ENCODE assay signal across 36 cellular contexts in genomic region chr12:20625531-20625930, GRCh38.
"Had no signal": no experiment of that assay in that cellular context is flagged by ENCODE, and none has a peak within 500 bp of the region (broad histone marks: within the 10 kb centered on the region; RNA-seq: fewer than 3 reads in every experiment).

No MANE protein-coding gene starts in this region.

- H3K27ac Mint-ChIP-seq: activated B cell treated with CpG ODN at 0.5 μM for 24 hours; activated CD4-positive, alpha-beta memory T cell treated with anti-CD3 and anti-CD28 coated beads for 36 hours; activated CD4-positive, alpha-beta T cell treated with anti-CD3 and anti-CD28 coated beads, Interleukin-2, amount 10 ng/mL, durations not matched to agents 24 days and 14 days; activated CD8-positive, alpha-beta T cell treated with anti-CD3 and anti-CD28 coated beads for 36 hours; activated naive CD4-positive, alpha-beta T cell treated with anti-CD3 and anti-CD28 coated beads for 36 hours; activated naive CD4-positive, alpha-beta T cell treated with anti-CD3 and anti-CD28 coated beads, Interleukin-2, amount 50 U/mL, for 72 hours; activated naive CD8-positive, alpha-beta T cell treated with anti-CD3 and anti-CD28 coated beads for 36 hours; activated T-cell treated with anti-CD3 and anti-CD28 coated beads, Interleukin-2, amount 50 U/mL, for 72 hours; activated T-helper 1 cell treated with anti-CD3 and anti-CD28 coated beads, Interleukin-12 subunit alpha, Interleukin-12 subunit beta, Interleukin-2, Interleukin-4 antibody, amounts not matched to agents 30 ng/mL and 10 ng/mL and 1 ng/mL, durations not matched to agents 14 hours and 24 hours and 36 hours; activated T-helper 17 cell treated with anti-CD3 and anti-CD28 coated beads, Interleukin-2, amount 50 U/mL, for 72 hours; brain; T-helper 1 cell treated with Interleukin-12 subunit alpha and Interleukin-12 subunit beta and Interleukin-4 antibody, amounts not matched to agents 30 μg/mL and 1 μg/mL, for 36 hours; T-helper 2 cell treated with Interferon-gamma antibody and Interleukin-4, amounts not matched to agents 5 μg/mL and 100 μg/mL, for 36 hours had no signal

- H3K36me3 Mint-ChIP-seq: activated CD4-positive, alpha-beta memory T cell treated with anti-CD3 and anti-CD28 coated beads for 36 hours; activated naive CD4-positive, alpha-beta T cell treated with anti-CD3 and anti-CD28 coated beads, Interleukin-2, amount 50 U/mL, for 72 hours; activated naive CD8-positive, alpha-beta T cell treated with anti-CD3 and anti-CD28 coated beads for 36 hours had no signal

- H3K4me3 Mint-ChIP-seq: activated B cell treated with CpG ODN at 0.5 μM for 24 hours; activated CD4-positive, alpha-beta memory T cell treated with anti-CD3 and anti-CD28 coated beads for 36 hours; activated CD4-positive, alpha-beta T cell treated with anti-CD3 and anti-CD28 coated beads, Interleukin-2, amount 10 ng/mL, durations not matched to agents 24 days and 14 days; activated CD8-positive, alpha-beta T cell treated with anti-CD3 and anti-CD28 coated beads for 36 hours; activated naive CD4-positive, alpha-beta T cell treated with anti-CD3 and anti-CD28 coated beads for 36 hours; activated naive CD8-positive, alpha-beta T cell treated with anti-CD3 and anti-CD28 coated beads for 36 hours; activated T-cell treated with anti-CD3 and anti-CD28 coated beads, Interleukin-2, amount 50 U/mL, for 4 hours; activated T-cell treated with anti-CD3 and anti-CD28 coated beads, Interleukin-2, amount 50 U/mL, for 72 hours; activated T-helper 1 cell treated with anti-CD3 and anti-CD28 coated beads, Interleukin-12 subunit alpha, Interleukin-12 subunit beta, Interleukin-2, Interleukin-4 antibody, amounts not matched to agents 30 ng/mL and 10 ng/mL and 1 ng/mL, durations not matched to agents 14 hours and 24 hours and 36 hours; activated T-helper 17 cell treated with anti-CD3 and anti-CD28 coated beads, Interleukin-2, amount 50 U/mL, for 72 hours; brain; central memory CD8-positive, alpha-beta T cell; T-helper 1 cell treated with Interleukin-12 subunit alpha and Interleukin-12 subunit beta and Interleukin-4 antibody, amounts not matched to agents 30 μg/mL and 1 μg/mL, for 36 hours; T-helper 2 cell treated with Interferon-gamma antibody and Interleukin-4, amounts not matched to agents 5 μg/mL and 100 μg/mL, for 36 hours had no signal

- H3K27ac ChIP-seq: cardiac muscle cell, VCaP had no signal

- DNase-seq: activated B cell treated with CpG ODN at 0.5 μM for 24 hours; activated CD4-positive, alpha-beta memory T cell treated with anti-CD3 and anti-CD28 coated beads for 36 hours; activated CD4-positive, alpha-beta T cell treated with anti-CD3 and anti-CD28 coated beads for 4 hours; activated CD4-positive, alpha-beta T cell treated with anti-CD3 and anti-CD28 coated beads, Interleukin-2, amount 10 ng/mL, durations not matched to agents 24 days and 14 days; activated CD4-positive, alpha-beta T cell treated with anti-CD3 and anti-CD28 coated beads, Interleukin-2, amount 50 U/mL, for 1 hour; activated CD4-positive, alpha-beta T cell treated with anti-CD3 and anti-CD28 coated beads, Interleukin-2, amount 50 U/mL, for 4 hours; activated CD4-positive, CD25-positive, alpha-beta regulatory T cell treated with anti-CD3 and anti-CD28 coated beads, Interleukin-2, amount 50 U/mL, for 72 hours; activated CD8-positive, alpha-beta memory T cell treated with anti-CD3 and anti-CD28 coated beads, Interleukin-2, amount 50 U/mL, for 4 hours; activated CD8-positive, alpha-beta T cell treated with anti-CD3 and anti-CD28 coated beads for 36 hours; activated effector memory CD4-positive, alpha-beta T cell treated with anti-CD3 and anti-CD28 coated beads, Interleukin-2, amount 50 U/mL, for 16 hours; activated gamma-delta T cell treated with Interleukin-2 at 50 U/mL for 16 hours; activated naive CD4-positive, alpha-beta T cell; activated naive CD4-positive, alpha-beta T cell treated with anti-CD3 and anti-CD28 coated beads for 36 hours; activated naive CD4-positive, alpha-beta T cell treated with anti-CD3 and anti-CD28 coated beads, Interleukin-2, amount 50 U/mL, for 16 hours; activated naive CD8-positive, alpha-beta T cell treated with anti-CD3 and anti-CD28 coated beads for 36 hours; activated T-cell treated with anti-CD3 and anti-CD28 coated beads for 4 hours; activated T-cell treated with anti-CD3 and anti-CD28 coated beads, Interleukin-2, amount 50 U/mL, for 1 hour; activated T-cell treated with anti-CD3 and anti-CD28 coated beads, Interleukin-2, amount 50 U/mL, for 4 hours; activated T-cell treated with anti-CD3 and anti-CD28 coated beads, Interleukin-2, amount 50 U/mL, for 72 hours; amygdala; anterior cingulate cortex; caudate nucleus; cerebellar nuclear complex; T-helper 1 cell; T-helper 2 cell; T-helper 9 cell had no signal

- H3K4me1 Mint-ChIP-seq: activated B cell treated with CpG ODN at 0.5 μM for 24 hours; activated CD4-positive, alpha-beta T cell treated with anti-CD3 and anti-CD28 coated beads, Interleukin-2, amount 10 ng/mL, durations not matched to agents 24 days and 14 days; activated naive CD8-positive, alpha-beta T cell treated with anti-CD3 and anti-CD28 coated beads for 36 hours; activated T-helper 17 cell treated with anti-CD3 and anti-CD28 coated beads, Interleukin-2, amount 50 U/mL, for 72 hours; central memory CD8-positive, alpha-beta T cell had no signal

- H3K36me3 ChIP-seq: cardiac muscle cell had no signal

- H3K27me3 ChIP-seq: ascending aorta, cardiac muscle cell had no signal

- H3K27me3 Mint-ChIP-seq: activated B cell treated with CpG ODN at 0.5 μM for 24 hours; activated CD4-positive, alpha-beta memory T cell treated with anti-CD3 and anti-CD28 coated beads for 36 hours; activated CD4-positive, alpha-beta T cell treated with anti-CD3 and anti-CD28 coated beads, Interleukin-2, amount 10 ng/mL, durations not matched to agents 24 days and 14 days; activated CD8-positive, alpha-beta T cell treated with anti-CD3 and anti-CD28 coated beads for 36 hours; activated naive CD8-positive, alpha-beta T cell treated with anti-CD3 and anti-CD28 coated beads for 36 hours; activated T-helper 17 cell treated with anti-CD3 and anti-CD28 coated beads, Interleukin-2, amount 50 U/mL, for 72 hours; brain; central memory CD8-positive, alpha-beta T cell had no signal

- H3K9me3 Mint-ChIP-seq: activated CD4-positive, alpha-beta memory T cell treated with anti-CD3 and anti-CD28 coated beads for 36 hours; activated CD4-positive, alpha-beta T cell treated with anti-CD3 and anti-CD28 coated beads, Interleukin-2, amount 10 ng/mL, durations not matched to agents 24 days and 14 days; activated CD8-positive, alpha-beta T cell treated with anti-CD3 and anti-CD28 coated beads for 36 hours; activated naive CD4-positive, alpha-beta T cell treated with anti-CD3 and anti-CD28 coated beads for 36 hours; activated naive CD8-positive, alpha-beta T cell treated with anti-CD3 and anti-CD28 coated beads for 36 hours; activated T-cell treated with anti-CD3 and anti-CD28 coated beads, Interleukin-2, amount 50 U/mL, for 4 hours; activated T-cell treated with anti-CD3 and anti-CD28 coated beads, Interleukin-2, amount 50 U/mL, for 72 hours; activated T-helper 1 cell treated with anti-CD3 and anti-CD28 coated beads, Interleukin-12 subunit alpha, Interleukin-12 subunit beta, Interleukin-2, Interleukin-4 antibody, amounts not matched to agents 30 ng/mL and 10 ng/mL and 1 ng/mL, durations not matched to agents 14 hours and 24 hours and 36 hours; activated T-helper 17 cell treated with anti-CD3 and anti-CD28 coated beads, Interleukin-2, amount 50 U/mL, for 72 hours; brain; central memory CD8-positive, alpha-beta T cell; T-helper 1 cell treated with Interleukin-12 subunit alpha and Interleukin-12 subunit beta and Interleukin-4 antibody, amounts not matched to agents 30 μg/mL and 1 μg/mL, for 36 hours; T-helper 2 cell treated with Interferon-gamma antibody and Interleukin-4, amounts not matched to agents 5 μg/mL and 100 μg/mL, for 36 hours had no signal

- H3K4me3 ChIP-seq: ascending aorta, cardiac muscle cell had no signal

- H3K9me3 ChIP-seq: ascending aorta had no signal
